In genomic region chr12:130620756-130621155, GRCh38 we compare ENCODE assay signal across 24 cellular contexts.
A peak's percentile ranks its signal among the peaks of the same experiment; 100 is the strongest.
DNase-seq lines count a peak whose midpoint lies in the region; ATAC-seq, FAIRE-seq and TF ChIP-seq lines count a peak whose summit lies in the region.
"Had no signal": no experiment of that assay in that cellular context is flagged by ENCODE, and none has a peak within 500 bp of the region (broad histone marks: within the 10 kb centered on the region; RNA-seq: fewer than 3 reads in every experiment).

No MANE protein-coding gene starts in this region.

- H3K36me3 ChIP-seq in endodermal cell (ENCODE audit: control insufficient read depth, insufficient read depth, low read length) (no peaks in the 10 kb centered on the region), sigmoid colon (no peaks in the 10 kb centered on the region)
- H3K36me3 ChIP-seq: BLaER1 treated with 17β-estradiol and CSF1 and Interleukin-3, amounts not matched to agents 10 nM and 100 nM; HAP-1 had no signal

- DNase-seq in activated CD8-positive, alpha-beta memory T cell treated with anti-CD3 and anti-CD28 coated beads for 24 hours = peak; percentile 28
- DNase-seq in activated CD8-positive, alpha-beta memory T cell treated with anti-CD3 and anti-CD28 coated beads, Interleukin-2, amount 50 U/mL, for 4 hours = no peak
- DNase-seq in endodermal cell (peak; percentile 25), sigmoid colon (peak; percentile 57), urothelium cell line (ENCODE audit: low spot score) (no peak)
- DNase-seq: CD4-positive, alpha-beta T cell; CD8-positive, alpha-beta memory T cell; DMS 273 treated with DMSO at 0.1 percent for 48 hours; DMS79; EL; GDM1; HFFc6 had no signal

- intact Hi-C loops in sigmoid colon (cut with DNase I) = no loop called here

- H3K4me3 ChIP-seq in endodermal cell (ENCODE audit: low read length) = no peak overlapping the region
- H3K4me3 ChIP-seq in sigmoid colon = no peak overlapping the region
- H3K4me3 ChIP-seq: BLaER1 treated with 17β-estradiol and CSF1 and Interleukin-3, amounts not matched to agents 10 nM and 100 nM; GM12878; GM23338; HAP-1 had no signal

- WGBS in endodermal cell (ENCODE audit: insufficient coverage in 1 of 2, insufficient read length in 1 of 2), 2 experiments = 93 to 94% methylated on average over 3 to 6 of the region's 6 CpGs
- WGBS in sigmoid colon, 2 donors = 91 to 92% methylated on average over 6 of the region's 6 CpGs

- no peak for ATAC-seq in GM21786 (IDR thresholded peaks at IDR 0.05; ENCODE audit: unreplicated experiment)
- ATAC-seq: GM12878, GM23338 had no signal

- H3K4me3 Mint-ChIP-seq in endodermal cell = no peak overlapping the region
- H3K4me3 Mint-ChIP-seq: B cell; CD14-positive monocyte; CD4-positive, alpha-beta T cell; CD8-positive, alpha-beta memory T cell; GM23338; HFFc6 had no signal

- no peak for TF ChIP-seq POLR2A in sigmoid colon (IDR thresholded peaks at IDR 0.05)

- H3K27me3 ChIP-seq in endodermal cell (ENCODE audit: control insufficient read depth, insufficient read depth, low read length, poor library complexity, severe bottlenecking) (no peaks in the 10 kb centered on the region), sigmoid colon (no peaks in the 10 kb centered on the region)
- H3K27me3 ChIP-seq: BLaER1 treated with 17β-estradiol and CSF1 and Interleukin-3, amounts not matched to agents 10 nM and 100 nM had no signal

- TF ChIP-seq CTCF in endodermal cell (conservative IDR thresholded peaks at IDR 0.05) = no peak
- TF ChIP-seq CTCF in sigmoid colon (IDR thresholded peaks at IDR 0.05) = no peak

- peaks cover 11% of the 10 kb centered on the region for H3K9me3 ChIP-seq in endodermal cell (ENCODE audit: control insufficient read depth, low read length)
- H3K9me3 ChIP-seq in sigmoid colon = peaks cover 0 to 12% (median 1%) of the 10 kb centered on the region in 4 donors
- H3K9me3 ChIP-seq: HAP-1 had no signal

- peaks cover 30% of the 10 kb centered on the region for H3K9me3 Mint-ChIP-seq in endodermal cell
- H3K9me3 Mint-ChIP-seq: CD4-positive, alpha-beta T cell had no signal

- peaks cover 3% of the 10 kb centered on the region for H3K36me3 Mint-ChIP-seq in endodermal cell (ENCODE audit: low read depth)
- H3K36me3 Mint-ChIP-seq: CD14-positive monocyte; CD8-positive, alpha-beta memory T cell had no signal

- no peaks in the 10 kb centered on the region for H3K27me3 Mint-ChIP-seq in endodermal cell (ENCODE audit: insufficient read depth)

- no peak for TF ChIP-seq EP300 in sigmoid colon (IDR thresholded peaks at IDR 0.05)

- H3K27ac Mint-ChIP-seq in endodermal cell = no peak overlapping the region
- H3K27ac Mint-ChIP-seq: B cell; CD14-positive monocyte; CD4-positive, alpha-beta T cell; CD8-positive, alpha-beta memory T cell; GM23338; HFFc6 had no signal

- no peak overlapping the region for H3K9ac ChIP-seq in endodermal cell (ENCODE audit: extremely low read depth, low read length, poor library complexity, severe bottlenecking)
- H3K9ac ChIP-seq: BLaER1 treated with 17β-estradiol and CSF1 and Interleukin-3, amounts not matched to agents 10 nM and 100 nM had no signal

- peaks cover 4% of the 10 kb centered on the region for H3K4me1 Mint-ChIP-seq in endodermal cell
- H3K4me1 Mint-ChIP-seq: B cell; CD14-positive monocyte; CD8-positive, alpha-beta memory T cell; GM23338 had no signal

- H3K4me1 ChIP-seq in endodermal cell (ENCODE audit: control insufficient read depth, insufficient read depth, low read length) (no peaks in the 10 kb centered on the region), sigmoid colon (no peaks in the 10 kb centered on the region)
- H3K4me1 ChIP-seq: BLaER1 treated with 17β-estradiol and CSF1 and Interleukin-3, amounts not matched to agents 10 nM and 100 nM; HAP-1 had no signal

- H3K27ac ChIP-seq in endodermal cell (ENCODE audit: low read depth, low read length) (no peak overlapping the region), sigmoid colon (no peak overlapping the region)
- H3K27ac ChIP-seq: 22Rv1; BLaER1 treated with 17β-estradiol and CSF1 and Interleukin-3, amounts not matched to agents 10 nM and 100 nM had no signal

- no peak for FAIRE-seq in urothelium cell line (lab: Jason Lieb, UNC)
- FAIRE-seq: A204.1, D721Med, GM12878, GM19239, H54 had no signal

Comparison
In these comparisons a context has a peak if more than half of its experiments do, and no peak if none do; other contexts are left out.
1. DNase-seq: peak in activated CD8-positive, alpha-beta memory T cell treated with anti-CD3 and anti-CD28 coated beads for 24 hours (single experiment), endodermal cell (single experiment) and sigmoid colon (single experiment); none in activated CD8-positive, alpha-beta memory T cell treated with anti-CD3 and anti-CD28 coated beads, Interleukin-2, amount 50 U/mL, for 4 hours (single experiment) and urothelium cell line (single experiment).